ENCODE assay signal across 17 cellular contexts in genomic region chr6:34231566-34232336, GRCh38.
"Had no signal": no experiment of that assay in that cellular context is flagged by ENCODE, and none has a peak within 500 bp of the region (broad histone marks: within the 10 kb centered on the region; RNA-seq: fewer than 3 reads in every experiment).

No MANE protein-coding gene starts in this region.

- ATAC-seq: left ventricle myocardium superior; natural killer cell; stimulated activated naive CD8-positive, alpha-beta T cell treated with anti-CD3 and anti-CD28 coated beads, Interleukin-15, Interleukin-2, amounts not matched to agents 100 U/mL and 50 U/mL, for 24 hours had no signal

- H3K4me3 ChIP-seq: ascending aorta, breast epithelium, hepatocyte, right atrium auricular region, skin epidermis had no signal

- H3K4me1 ChIP-seq: breast epithelium had no signal

- H2AFZ ChIP-seq: hepatocyte had no signal

- H3K36me3 ChIP-seq: ascending aorta, breast epithelium, right atrium auricular region had no signal

- H3K79me2 ChIP-seq: hepatocyte had no signal

- H3K36me3 Mint-ChIP-seq: memory B cell, natural killer cell, type B pancreatic cell had no signal

- DNase-seq: activated CD4-positive, alpha-beta T cell treated with anti-CD3 and anti-CD28 coated beads, Interleukin-2, amount 10 ng/mL, durations not matched to agents 7 days and 5 days; activated naive CD4-positive, alpha-beta T cell treated with Interleukin-2 at 50 U/mL for 16 hours; left ventricle myocardium superior; natural killer cell; occipital lobe; stimulated activated CD4-positive, alpha-beta T cell treated with anti-CD3 and anti-CD28 coated beads, Interleukin-4, amount 100 ng/mL, for 24 hours; stimulated activated naive CD8-positive, alpha-beta T cell treated with anti-CD3 and anti-CD28 coated beads, Interleukin-15, Interleukin-2, amounts not matched to agents 100 U/mL and 50 U/mL, for 24 hours had no signal

- FAIRE-seq: keratinocyte, TTC549 had no signal

- H3K4me2 ChIP-seq: hepatocyte had no signal

- H3K27ac Mint-ChIP-seq: activated CD4-positive, alpha-beta T cell treated with anti-CD3 and anti-CD28 coated beads, Interleukin-2, amount 10 ng/mL, durations not matched to agents 7 days and 5 days; activated T-helper 1 cell treated with anti-CD3 and anti-CD28 coated beads, Interleukin-12 subunit alpha, Interleukin-12 subunit beta, Interleukin-2, Interleukin-4 antibody, amounts not matched to agents 30 ng/mL and 10 ng/mL and 1 ng/mL, durations not matched to agents 14 hours and 24 hours and 36 hours; memory B cell; type B pancreatic cell had no signal

- H3K9me3 ChIP-seq: ascending aorta, breast epithelium, right atrium auricular region had no signal

- H3K27me3 ChIP-seq: ascending aorta, breast epithelium, hepatocyte, right atrium auricular region had no signal

- H3K27me3 Mint-ChIP-seq: activated CD4-positive, alpha-beta T cell treated with anti-CD3 and anti-CD28 coated beads, Interleukin-2, amount 10 ng/mL, durations not matched to agents 7 days and 5 days; memory B cell; type B pancreatic cell had no signal

- H3K27ac ChIP-seq: breast epithelium, hepatocyte, right atrium auricular region had no signal

- H3K4me3 Mint-ChIP-seq: activated CD4-positive, alpha-beta T cell treated with anti-CD3 and anti-CD28 coated beads, Interleukin-2, amount 10 ng/mL, durations not matched to agents 7 days and 5 days; activated T-helper 1 cell treated with anti-CD3 and anti-CD28 coated beads, Interleukin-12 subunit alpha, Interleukin-12 subunit beta, Interleukin-2, Interleukin-4 antibody, amounts not matched to agents 30 ng/mL and 10 ng/mL and 1 ng/mL, durations not matched to agents 14 hours and 24 hours and 36 hours; memory B cell; natural killer cell; type B pancreatic cell had no signal

- H3K9me3 Mint-ChIP-seq: activated CD4-positive, alpha-beta T cell treated with anti-CD3 and anti-CD28 coated beads, Interleukin-2, amount 10 ng/mL, durations not matched to agents 7 days and 5 days; activated T-helper 1 cell treated with anti-CD3 and anti-CD28 coated beads, Interleukin-12 subunit alpha, Interleukin-12 subunit beta, Interleukin-2, Interleukin-4 antibody, amounts not matched to agents 30 ng/mL and 10 ng/mL and 1 ng/mL, durations not matched to agents 14 hours and 24 hours and 36 hours; memory B cell; natural killer cell; type B pancreatic cell had no signal
